ENCODE assay signal across 23 cellular contexts in the genomic region with DNA sequence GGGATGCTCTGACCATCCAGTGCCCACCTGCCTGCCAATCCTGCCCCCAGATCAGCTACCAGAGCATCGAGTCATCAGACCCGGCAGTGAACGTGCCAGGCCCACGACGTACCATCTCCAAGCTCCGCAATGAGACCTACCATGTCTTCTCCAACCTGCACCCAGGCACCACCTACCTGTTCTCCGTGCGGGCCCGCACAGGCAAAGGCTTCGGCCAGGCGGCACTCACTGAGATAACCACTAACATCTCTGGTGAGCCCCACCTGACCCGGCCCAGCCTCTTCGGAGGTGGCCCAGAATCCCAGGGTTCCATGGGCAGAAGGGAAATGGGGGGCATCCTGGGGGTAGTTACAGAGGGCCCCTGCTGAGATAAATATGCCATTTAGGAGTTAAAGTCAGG. TPM values are rescaled to one million over a fixed set of nuclear protein-coding genes. Genes with fewer than 3 reads are reported as not detected.
DNase-seq lines count a peak whose midpoint lies in the region; ATAC-seq, FAIRE-seq and TF ChIP-seq lines count a peak whose summit lies in the region.
"Had no signal": no experiment of that assay in that cellular context is flagged by ENCODE, and none has a peak within 500 bp of the region (broad histone marks: within the 10 kb centered on the region; RNA-seq: fewer than 3 reads in every experiment).

No MANE protein-coding gene starts in this region.

- H3K36me3 Mint-ChIP-seq in WTC11: peaks cover 18% of the 10 kb centered on the region
- H3K36me3 Mint-ChIP-seq in endodermal cell (ENCODE audit: low read depth): peaks cover 24% of the 10 kb centered on the region
- peaks cover 43% of the 10 kb centered on the region for H3K36me3 Mint-ChIP-seq in nephron progenitor cell (ENCODE audit: low read depth)
- H3K36me3 Mint-ChIP-seq: CD4-positive, CD25-positive, alpha-beta regulatory T cell; CD8-positive, alpha-beta T cell had no signal

- no peak overlapping the region for H3K9ac ChIP-seq in endodermal cell (ENCODE audit: extremely low read depth, low read length, poor library complexity, severe bottlenecking)
- H3K9ac ChIP-seq in kidney (ENCODE audit: low read length in 2 of 2): no peak overlapping the region
- H3K9ac ChIP-seq: BLaER1 had no signal

- peak overlapping the region; percentile 44; the same call in 1 of the 2 replicates for H3K27ac Mint-ChIP-seq in WTC11
- H3K27ac Mint-ChIP-seq in endodermal cell: no peak overlapping the region
- H3K27ac Mint-ChIP-seq in nephron progenitor cell: peak overlapping the region; percentile 48
- H3K27ac Mint-ChIP-seq: B cell; CD4-positive, CD25-positive, alpha-beta regulatory T cell; CD8-positive, alpha-beta T cell; GM23338 had no signal

- TF ChIP-seq CTCF in WTC11 (IDR thresholded peaks at IDR 0.05): no peak
- no peak for TF ChIP-seq CTCF in endodermal cell (conservative IDR thresholded peaks at IDR 0.05)
- no peak for TF ChIP-seq CTCF in nephron progenitor cell (IDR thresholded peaks at IDR 0.05)
- no peak for TF ChIP-seq CTCF in kidney (IDR thresholded peaks at IDR 0.05; ENCODE audit: borderline replicate concordance, extremely low read depth, insufficient read depth)

- peaks cover 3% of the 10 kb centered on the region; the same call in 1 of the 2 replicates for H3K9me3 Mint-ChIP-seq in WTC11
- H3K9me3 Mint-ChIP-seq in endodermal cell: peaks cover 4% of the 10 kb centered on the region
- peaks cover 11% of the 10 kb centered on the region for H3K9me3 Mint-ChIP-seq in nephron progenitor cell
- H3K9me3 Mint-ChIP-seq: CD4-positive, CD25-positive, alpha-beta regulatory T cell; GM23338; H9 had no signal

- H3K36me3 ChIP-seq in endodermal cell (ENCODE audit: control insufficient read depth, insufficient read depth, low read length): no peaks in the 10 kb centered on the region
- H3K36me3 ChIP-seq in kidney (ENCODE audit: control insufficient read depth in 1 of 2, insufficient read depth in 2 of 2, low read length in 2 of 2): no peaks in the 10 kb centered on the region
- H3K36me3 ChIP-seq: BLaER1 had no signal

- intact Hi-C loops in kidney (cut with DNase I): no loop called here

- peaks cover 6% of the 10 kb centered on the region for H3K4me1 ChIP-seq in endodermal cell (ENCODE audit: control insufficient read depth, insufficient read depth, low read length)
- H3K4me1 ChIP-seq in kidney (ENCODE audit: control insufficient read depth in 1 of 2, insufficient read depth in 1 of 2, low read depth in 1 of 2, low read length in 2 of 2): no peaks in the 10 kb centered on the region

- H3K4me3 Mint-ChIP-seq in WTC11 (no peak overlapping the region), endodermal cell (no peak overlapping the region), nephron progenitor cell (no peak overlapping the region)
- H3K4me3 Mint-ChIP-seq: B cell; CD4-positive, CD25-positive, alpha-beta regulatory T cell; CD8-positive, alpha-beta T cell; GM23338; H9 had no signal

- CTCF ChIA-PET in WTC11 (lab: Charles Lee): no interaction called here

- H3K27me3 Mint-ChIP-seq in WTC11 (ENCODE audit: low read depth) (no peaks in the 10 kb centered on the region), endodermal cell (ENCODE audit: insufficient read depth) (no peaks in the 10 kb centered on the region), nephron progenitor cell (ENCODE audit: low read depth, poor library complexity) (no peaks in the 10 kb centered on the region)

- H3K4me3 ChIP-seq in endodermal cell (ENCODE audit: low read length): no peak overlapping the region
- H3K4me3 ChIP-seq in kidney (ENCODE audit: low read length in 2 of 2): no peak overlapping the region
- H3K4me3 ChIP-seq: BLaER1, GM23338 had no signal

- ATAC-seq in WTC11 (no peak), esophagus mucosa (no peak), GM18867 (IDR thresholded peaks at IDR 0.05; ENCODE audit: unreplicated experiment) (no peak)
- ATAC-seq: CD8-positive, alpha-beta T cell; GM23338; HCT116 had no signal

- FAIRE-seq in kidney (lab: Jason Lieb, UNC): no peak
- FAIRE-seq: A204.1, G401.6, GM12892 had no signal

- peaks cover 25% of the 10 kb centered on the region for H3K4me1 Mint-ChIP-seq in WTC11
- H3K4me1 Mint-ChIP-seq in endodermal cell: peaks cover 27% of the 10 kb centered on the region
- H3K4me1 Mint-ChIP-seq in nephron progenitor cell: peaks cover 54% of the 10 kb centered on the region

- DNase-seq in activated effector memory CD4-positive, alpha-beta T cell treated with anti-CD3 and anti-CD28 coated beads, Interleukin-2, amount 50 U/mL, for 16 hours: peak; percentile 57
- DNase-seq in activated effector memory CD4-positive, alpha-beta T cell treated with Interleukin-2 at 50 U/mL for 16 hours: no peak
- DNase-seq in WTC11 (ENCODE audit: low spot score) (no peak), endodermal cell (peak; percentile 43), nephron progenitor cell (no peak), kidney (no peak)
- DNase-seq: Caco-2; CD4-positive, CD25-positive, alpha-beta regulatory T cell; CD8-positive, alpha-beta T cell; DMS153; DND-41; H9 had no signal

- 94 to 96% methylated on average over 7 to 13 of the region's 13 CpGs for WGBS in endodermal cell (ENCODE audit: insufficient coverage in 1 of 2, insufficient read length in 1 of 2), 2 experiments

- POLR2A ChIA-PET in WTC11 (lab: Charles Lee): no interaction called here

- H3K9me3 ChIP-seq in endodermal cell (ENCODE audit: control insufficient read depth, low read length): no peaks in the 10 kb centered on the region
- H3K9me3 ChIP-seq in kidney (ENCODE audit: control insufficient read depth in 1 of 2, low read length in 2 of 2): no peaks in the 10 kb centered on the region
- H3K9me3 ChIP-seq: BLaER1, Caco-2 had no signal

- H3K27me3 ChIP-seq in endodermal cell (ENCODE audit: control insufficient read depth, insufficient read depth, low read length, poor library complexity, severe bottlenecking): no peaks in the 10 kb centered on the region
- H3K27me3 ChIP-seq: BLaER1 had no signal

- H3K27ac ChIP-seq in endodermal cell (ENCODE audit: low read depth, low read length): no peak overlapping the region
- no peak overlapping the region for H3K27ac ChIP-seq in kidney (ENCODE audit: low read depth in 2 of 2, low read length in 2 of 2)
- H3K27ac ChIP-seq: 22Rv1, BLaER1, C4-2B had no signal

TF ChIP-seq in WTC11, 78 proteins besides CTCF, POLR2A, EP300 and RAD21:
- TF ChIP-seq NR3C1 (CRISPR knock-in tag; conservative IDR thresholded peaks at IDR 0.05; ENCODE audit: low read depth) (no peak), ESRRA (CRISPR knock-in tag; IDR thresholded peaks at IDR 0.05; ENCODE audit: borderline replicate concordance) (no peak), MXD4 (CRISPR knock-in tag; IDR thresholded peaks at IDR 0.05; ENCODE audit: borderline replicate concordance) (no peak), MYBL2 (CRISPR knock-in tag; IDR thresholded peaks at IDR 0.05) (no peak), TEAD1 (CRISPR knock-in tag; IDR thresholded peaks at IDR 0.05) (no peak)
- TF ChIP-seq, protein P1, sequence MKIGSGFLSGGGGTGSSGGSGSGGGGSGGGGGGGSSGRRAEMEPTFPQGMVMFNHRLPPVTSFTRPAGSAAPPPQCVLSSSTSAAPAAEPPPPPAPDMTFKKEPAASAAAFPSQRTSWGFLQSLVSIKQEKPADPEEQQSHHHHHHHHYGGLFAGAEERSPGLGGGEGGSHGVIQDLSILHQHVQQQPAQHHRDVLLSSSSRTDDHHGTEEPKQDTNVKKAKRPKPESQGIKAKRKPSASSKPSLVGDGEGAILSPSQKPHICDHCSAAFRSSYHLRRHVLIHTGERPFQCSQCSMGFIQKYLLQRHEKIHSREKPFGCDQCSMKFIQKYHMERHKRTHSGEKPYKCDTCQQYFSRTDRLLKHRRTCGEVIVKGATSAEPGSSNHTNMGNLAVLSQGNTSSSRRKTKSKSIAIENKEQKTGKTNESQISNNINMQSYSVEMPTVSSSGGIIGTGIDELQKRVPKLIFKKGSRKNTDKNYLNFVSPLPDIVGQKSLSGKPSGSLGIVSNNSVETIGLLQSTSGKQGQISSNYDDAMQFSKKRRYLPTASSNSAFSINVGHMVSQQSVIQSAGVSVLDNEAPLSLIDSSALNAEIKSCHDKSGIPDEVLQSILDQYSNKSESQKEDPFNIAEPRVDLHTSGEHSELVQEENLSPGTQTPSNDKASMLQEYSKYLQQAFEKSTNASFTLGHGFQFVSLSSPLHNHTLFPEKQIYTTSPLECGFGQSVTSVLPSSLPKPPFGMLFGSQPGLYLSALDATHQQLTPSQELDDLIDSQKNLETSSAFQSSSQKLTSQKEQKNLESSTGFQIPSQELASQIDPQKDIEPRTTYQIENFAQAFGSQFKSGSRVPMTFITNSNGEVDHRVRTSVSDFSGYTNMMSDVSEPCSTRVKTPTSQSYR (CRISPR knock-in tag; IDR thresholded peaks at IDR 0.05): no peak
- TF ChIP-seq, protein P2, sequence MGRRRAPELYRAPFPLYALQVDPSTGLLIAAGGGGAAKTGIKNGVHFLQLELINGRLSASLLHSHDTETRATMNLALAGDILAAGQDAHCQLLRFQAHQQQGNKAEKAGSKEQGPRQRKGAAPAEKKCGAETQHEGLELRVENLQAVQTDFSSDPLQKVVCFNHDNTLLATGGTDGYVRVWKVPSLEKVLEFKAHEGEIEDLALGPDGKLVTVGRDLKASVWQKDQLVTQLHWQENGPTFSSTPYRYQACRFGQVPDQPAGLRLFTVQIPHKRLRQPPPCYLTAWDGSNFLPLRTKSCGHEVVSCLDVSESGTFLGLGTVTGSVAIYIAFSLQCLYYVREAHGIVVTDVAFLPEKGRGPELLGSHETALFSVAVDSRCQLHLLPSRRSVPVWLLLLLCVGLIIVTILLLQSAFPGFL (CRISPR knock-in tag; IDR thresholded peaks at IDR 0.05; ENCODE audit: borderline replicate concordance): no peak
TF ChIP-seq in WTC11: peak in this region for 0.

RNA-seq across cellular contexts. Expression of gene PTPRU, which starts 43.1 kb away (rescaled TPM):
- total RNA-seq in WTC11 (2021): 60.8 to 75.4 TPM (median 68.2 TPM) in 3 replicates
- total RNA-seq in endodermal cell: 10 to 100 TPM; 49.8 to 73.1 TPM
- polyA plus RNA-seq in endodermal cell (2013, experiment 1 of 2): 39.5 TPM
- polyA plus RNA-seq in endodermal cell (2013, experiment 2 of 2): 36.6 TPM
- 6.2 TPM for total RNA-seq in esophagus mucosa
- total RNA-seq in kidney: 53.6 TPM
- 3.7 TPM for polyA plus RNA-seq in kidney (ENCODE audit: insufficient read depth, low read depth, low replicate concordance)
- total RNA-seq: CD4-positive, CD25-positive, alpha-beta regulatory T cell had no signal
- polyA plus RNA-seq: CD4-positive, CD25-positive, alpha-beta regulatory T cell had no signal

RNA-seq across cellular contexts. Expression of gene MECR, which starts 48.7 kb away (rescaled TPM):
- total RNA-seq in WTC11 (2021): 37.6 to 44.2 TPM (median 43.0 TPM) in 3 replicates
- total RNA-seq in endodermal cell: 10 to 100 TPM; 33.3 to 38.2 TPM
- 35.9 TPM for polyA plus RNA-seq in endodermal cell (2013, experiment 1 of 2)
- 30.3 TPM for polyA plus RNA-seq in endodermal cell (2013, experiment 2 of 2)
- total RNA-seq in esophagus mucosa: 21.0 TPM
- total RNA-seq in kidney: 27.7 TPM
- 42.6 TPM for polyA plus RNA-seq in kidney (ENCODE audit: insufficient read depth, low read depth, low replicate concordance)

Comparison
In these comparisons a context has a peak if more than half of its experiments do, and no peak if none do; other contexts are left out.
1. DNase-seq: peak in activated effector memory CD4-positive, alpha-beta T cell treated with anti-CD3 and anti-CD28 coated beads, Interleukin-2, amount 50 U/mL, for 16 hours (single experiment) and endodermal cell (single experiment); none in activated effector memory CD4-positive, alpha-beta T cell treated with Interleukin-2 at 50 U/mL for 16 hours (single experiment), WTC11 (single experiment), nephron progenitor cell (single experiment) and kidney (single experiment).